ENCODE assay signal across 8 cellular contexts in the genomic region with DNA sequence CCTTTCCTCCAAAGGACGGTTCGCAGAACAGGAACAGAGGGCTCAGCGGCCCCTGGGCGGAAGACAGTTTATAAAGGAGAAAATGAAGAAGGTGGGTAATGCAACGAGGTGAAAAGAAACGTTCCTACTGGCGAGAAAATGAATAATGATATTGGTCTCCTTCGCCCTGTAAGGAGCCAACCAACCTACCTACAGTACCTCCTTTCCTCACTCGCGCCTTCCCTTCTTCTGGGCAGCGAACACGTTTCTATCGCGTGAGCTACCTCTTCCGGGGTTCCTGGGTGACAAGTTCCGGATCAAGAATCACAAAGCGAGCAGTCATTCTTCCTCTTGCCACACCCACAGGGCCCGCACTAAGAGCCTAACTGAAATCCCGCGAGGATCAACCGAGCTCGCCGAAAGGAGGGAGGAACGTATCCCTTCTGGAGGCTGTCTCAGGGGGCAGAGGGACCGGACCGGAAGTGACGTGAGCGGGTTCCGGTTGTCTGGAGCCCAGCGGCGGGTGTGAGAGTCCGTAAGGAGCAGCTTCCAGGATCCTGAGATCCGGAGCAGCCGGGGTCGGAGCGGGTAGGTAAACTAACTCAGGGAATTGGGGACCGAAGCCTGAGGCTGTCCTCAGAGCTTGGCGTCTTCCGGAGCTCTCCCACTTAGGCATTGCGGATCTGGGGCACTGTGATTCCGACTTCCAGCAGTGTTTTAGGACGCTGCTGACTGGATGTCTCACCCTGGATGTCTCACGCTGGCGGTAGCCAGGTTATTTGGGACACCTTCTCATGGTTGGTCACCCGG. TPM values are rescaled to one million over a fixed set of nuclear protein-coding genes. Genes with fewer than 3 reads are reported as not detected.
DNase-seq lines count a peak whose midpoint lies in the region; ATAC-seq and TF ChIP-seq lines count a peak whose summit lies in the region.

PTRH2 (minus strand) TSS at position 249 of the 789 bp plus-strand sequence. CDS start 9,452 bp downstream, outside the sequence.
VMP1 (plus strand) TSS at position 473 of the 789 bp plus-strand sequence. CDS start 23,793 bp downstream, outside the sequence.

- peaks cover 68% of the 10 kb centered on the region for H3K4me1 Mint-ChIP-seq in activated naive CD4-positive, alpha-beta T cell treated with anti-CD3 and anti-CD28 coated beads, Interleukin-2, amount 50 U/mL, for 24 hours

- peak within 1 kb of the TSS; percentile 99 for H3K4me3 ChIP-seq in GM06990 (replicated peaks; ENCODE audit: low read depth, low read length)

- peaks cover 2% of the 10 kb centered on the region; the same call in 1 of the 2 replicates for H3K36me3 ChIP-seq in GM06990 (ENCODE audit: control insufficient read depth, insufficient read depth, low read length)

- ATAC-seq in HG02588 (IDR thresholded peaks at IDR 0.05; ENCODE audit: unreplicated experiment) (peak; percentile 93), SK-N-SH treated with all-trans-retinoic acid at 6 μM for 48 hours (peak; percentile 97)

- H3K27ac Mint-ChIP-seq in activated naive CD4-positive, alpha-beta T cell treated with anti-CD3 and anti-CD28 coated beads, Interleukin-2, amount 50 U/mL, for 24 hours = peak within 1 kb of the TSS; percentile 98

- no peaks in the 10 kb centered on the region for H3K9me3 Mint-ChIP-seq in activated naive CD4-positive, alpha-beta T cell treated with anti-CD3 and anti-CD28 coated beads, Interleukin-2, amount 50 U/mL, for 24 hours

- H3K27ac ChIP-seq in temporal lobe (ENCODE audit: low read depth, low read length) = peak within 1 kb of the TSS; percentile 75

- DNase-seq in GM06990 (ENCODE audit: extremely low read depth, insufficient read length) (peak; percentile 92), NCI-H1092 (lab: John Stamatoyannopoulos, UW) (peak; percentile 99), globus pallidus (ENCODE audit: low spot score) (peak; percentile 99), occipital lobe (lab: John Stamatoyannopoulos, UW) (peak; percentile 98)

- peak within 1 kb of the TSS; percentile 99 for H3K4me3 Mint-ChIP-seq in activated naive CD4-positive, alpha-beta T cell treated with anti-CD3 and anti-CD28 coated beads, Interleukin-2, amount 50 U/mL, for 24 hours

- no peak for TF ChIP-seq CTCF in GM06990 (IDR thresholded peaks at IDR 0.05; ENCODE audit: insufficient read depth, low read length, poor library complexity, severe bottlenecking)

- H3K27me3 Mint-ChIP-seq in activated naive CD4-positive, alpha-beta T cell treated with anti-CD3 and anti-CD28 coated beads, Interleukin-2, amount 50 U/mL, for 24 hours = no peaks in the 10 kb centered on the region

- H3K36me3 Mint-ChIP-seq in activated naive CD4-positive, alpha-beta T cell treated with anti-CD3 and anti-CD28 coated beads, Interleukin-2, amount 50 U/mL, for 24 hours = peaks cover 19% of the 10 kb centered on the region

- H3K27me3 ChIP-seq in GM06990 (replicated peaks; ENCODE audit: control insufficient read depth, insufficient read depth, low read length) = no peaks in the 10 kb centered on the region

TF ChIP-seq in SK-N-SH treated with all-trans-retinoic acid at 6 μM for 48 hours, 23 proteins besides CTCF, POLR2A, EP300 and RAD21:
- TF ChIP-seq ISL1 (CRISPR knock-in tag; IDR thresholded peaks at IDR 0.05) = no peak
- no peak for TF ChIP-seq TOX (CRISPR knock-in tag; IDR thresholded peaks at IDR 0.05; ENCODE audit: borderline replicate concordance)
- no peak for TF ChIP-seq ZFP3 (CRISPR knock-in tag; IDR thresholded peaks at IDR 0.05)
- TF ChIP-seq, protein P1, sequence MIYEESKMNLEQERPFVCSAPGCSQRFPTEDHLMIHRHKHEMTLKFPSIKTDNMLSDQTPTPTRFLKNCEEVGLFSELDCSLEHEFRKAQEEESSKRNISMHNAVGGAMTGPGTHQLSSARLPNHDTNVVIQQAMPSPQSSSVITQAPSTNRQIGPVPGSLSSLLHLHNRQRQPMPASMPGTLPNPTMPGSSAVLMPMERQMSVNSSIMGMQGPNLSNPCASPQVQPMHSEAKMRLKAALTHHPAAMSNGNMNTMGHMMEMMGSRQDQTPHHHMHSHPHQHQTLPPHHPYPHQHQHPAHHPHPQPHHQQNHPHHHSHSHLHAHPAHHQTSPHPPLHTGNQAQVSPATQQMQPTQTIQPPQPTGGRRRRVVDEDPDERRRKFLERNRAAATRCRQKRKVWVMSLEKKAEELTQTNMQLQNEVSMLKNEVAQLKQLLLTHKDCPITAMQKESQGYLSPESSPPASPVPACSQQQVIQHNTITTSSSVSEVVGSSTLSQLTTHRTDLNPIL (CRISPR knock-in tag; IDR thresholded peaks at IDR 0.05; ENCODE audit: low read depth) = no peak
- TF ChIP-seq, protein P2, sequence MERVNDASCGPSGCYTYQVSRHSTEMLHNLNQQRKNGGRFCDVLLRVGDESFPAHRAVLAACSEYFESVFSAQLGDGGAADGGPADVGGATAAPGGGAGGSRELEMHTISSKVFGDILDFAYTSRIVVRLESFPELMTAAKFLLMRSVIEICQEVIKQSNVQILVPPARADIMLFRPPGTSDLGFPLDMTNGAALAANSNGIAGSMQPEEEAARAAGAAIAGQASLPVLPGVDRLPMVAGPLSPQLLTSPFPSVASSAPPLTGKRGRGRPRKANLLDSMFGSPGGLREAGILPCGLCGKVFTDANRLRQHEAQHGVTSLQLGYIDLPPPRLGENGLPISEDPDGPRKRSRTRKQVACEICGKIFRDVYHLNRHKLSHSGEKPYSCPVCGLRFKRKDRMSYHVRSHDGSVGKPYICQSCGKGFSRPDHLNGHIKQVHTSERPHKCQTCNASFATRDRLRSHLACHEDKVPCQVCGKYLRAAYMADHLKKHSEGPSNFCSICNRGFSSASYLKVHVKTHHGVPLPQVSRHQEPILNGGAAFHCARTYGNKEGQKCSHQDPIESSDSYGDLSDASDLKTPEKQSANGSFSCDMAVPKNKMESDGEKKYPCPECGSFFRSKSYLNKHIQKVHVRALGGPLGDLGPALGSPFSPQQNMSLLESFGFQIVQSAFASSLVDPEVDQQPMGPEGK (CRISPR knock-in tag; IDR thresholded peaks at IDR 0.05; ENCODE audit: borderline replicate concordance) = 0 out of 2 replicates have a peak, but pooled peaks have one; percentile 12
- 0 out of 2 replicates have a peak, but pooled peaks have one; percentile 4 for TF ChIP-seq ZNF70 (CRISPR knock-in tag; IDR thresholded peaks at IDR 0.05)
- TF ChIP-seq GLIS3 (CRISPR knock-in tag; IDR thresholded peaks at IDR 0.05) = no peak; the same call in 1 of the 2 replicates
- no peak for TF ChIP-seq SNAI2 (CRISPR knock-in tag; IDR thresholded peaks at IDR 0.05)

RNA-seq across cellular contexts. Expression of gene PTRH2, which starts in this region (rescaled TPM):
- total RNA-seq in occipital lobe (22.1 TPM), temporal lobe (13.5 TPM)

RNA-seq across cellular contexts. Expression of gene VMP1, which starts in this region (rescaled TPM):
- total RNA-seq in occipital lobe (238 TPM), temporal lobe (162 TPM)

Comparison
In these comparisons a context has a peak if more than half of its experiments do, and no peak if none do; other contexts are left out.
1. Peak in every context shown above with its lines: DNase-seq, ATAC-seq, H3K4me3 ChIP-seq and H3K27ac ChIP-seq.